Comparison of ENCODE assay signal across 1 cellular context in genomic region chr14:52729925-52730707, GRCh38.
TF ChIP-seq lines count a peak whose summit lies in the region.

STYX (plus strand) TSS chr14:52730166; CDS start chr14:52730475, 309 bp downstream.

TF ChIP-seq in HepG2, 621 proteins besides CTCF, POLR2A, EP300 and RAD21 (continued from another document and continues in another):
- TF ChIP-seq, protein P1, sequence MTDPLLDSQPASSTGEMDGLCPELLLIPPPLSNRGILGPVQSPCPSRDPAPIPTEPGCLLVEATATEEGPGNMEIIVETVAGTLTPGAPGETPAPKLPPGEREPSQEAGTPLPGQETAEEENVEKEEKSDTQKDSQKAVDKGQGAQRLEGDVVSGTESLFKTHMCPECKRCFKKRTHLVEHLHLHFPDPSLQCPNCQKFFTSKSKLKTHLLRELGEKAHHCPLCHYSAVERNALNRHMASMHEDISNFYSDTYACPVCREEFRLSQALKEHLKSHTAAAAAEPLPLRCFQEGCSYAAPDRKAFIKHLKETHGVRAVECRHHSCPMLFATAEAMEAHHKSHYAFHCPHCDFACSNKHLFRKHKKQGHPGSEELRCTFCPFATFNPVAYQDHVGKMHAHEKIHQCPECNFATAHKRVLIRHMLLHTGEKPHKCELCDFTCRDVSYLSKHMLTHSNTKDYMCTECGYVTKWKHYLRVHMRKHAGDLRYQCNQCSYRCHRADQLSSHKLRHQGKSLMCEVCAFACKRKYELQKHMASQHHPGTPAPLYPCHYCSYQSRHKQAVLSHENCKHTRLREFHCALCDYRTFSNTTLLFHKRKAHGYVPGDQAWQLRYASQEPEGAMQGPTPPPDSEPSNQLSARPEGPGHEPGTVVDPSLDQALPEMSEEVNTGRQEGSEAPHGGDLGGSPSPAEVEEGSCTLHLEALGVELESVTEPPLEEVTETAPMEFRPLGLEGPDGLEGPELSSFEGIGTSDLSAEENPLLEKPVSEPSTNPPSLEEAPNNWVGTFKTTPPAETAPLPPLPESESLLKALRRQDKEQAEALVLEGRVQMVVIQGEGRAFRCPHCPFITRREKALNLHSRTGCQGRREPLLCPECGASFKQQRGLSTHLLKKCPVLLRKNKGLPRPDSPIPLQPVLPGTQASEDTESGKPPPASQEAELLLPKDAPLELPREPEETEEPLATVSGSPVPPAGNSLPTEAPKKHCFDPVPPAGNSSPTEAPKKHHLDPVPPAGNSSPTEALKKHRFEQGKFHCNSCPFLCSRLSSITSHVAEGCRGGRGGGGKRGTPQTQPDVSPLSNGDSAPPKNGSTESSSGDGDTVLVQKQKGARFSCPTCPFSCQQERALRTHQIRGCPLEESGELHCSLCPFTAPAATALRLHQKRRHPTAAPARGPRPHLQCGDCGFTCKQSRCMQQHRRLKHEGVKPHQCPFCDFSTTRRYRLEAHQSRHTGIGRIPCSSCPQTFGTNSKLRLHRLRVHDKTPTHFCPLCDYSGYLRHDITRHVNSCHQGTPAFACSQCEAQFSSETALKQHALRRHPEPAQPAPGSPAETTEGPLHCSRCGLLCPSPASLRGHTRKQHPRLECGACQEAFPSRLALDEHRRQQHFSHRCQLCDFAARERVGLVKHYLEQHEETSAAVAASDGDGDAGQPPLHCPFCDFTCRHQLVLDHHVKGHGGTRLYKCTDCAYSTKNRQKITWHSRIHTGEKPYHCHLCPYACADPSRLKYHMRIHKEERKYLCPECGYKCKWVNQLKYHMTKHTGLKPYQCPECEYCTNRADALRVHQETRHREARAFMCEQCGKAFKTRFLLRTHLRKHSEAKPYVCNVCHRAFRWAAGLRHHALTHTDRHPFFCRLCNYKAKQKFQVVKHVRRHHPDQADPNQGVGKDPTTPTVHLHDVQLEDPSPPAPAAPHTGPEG (CRISPR knock-in tag; IDR thresholded peaks at IDR 0.05), result 0 out of 2 replicates have a peak, but pooled peaks have one; percentile 34
- TF ChIP-seq PHF8 (CRISPR knock-in tag; IDR thresholded peaks at IDR 0.05) (peak; percentile 82), THAP11 (CRISPR knock-in tag; IDR thresholded peaks at IDR 0.05) (no peak; the same call in 1 of the 2 replicates), ZNF34 (CRISPR knock-in tag; IDR thresholded peaks at IDR 0.05; ENCODE audit: borderline replicate concordance) (0 out of 2 replicates have a peak, but pooled peaks have one; percentile 31), MTA1 (CRISPR knock-in tag; IDR thresholded peaks at IDR 0.05; ENCODE audit: borderline replicate concordance) (peak; percentile 48; the same call in 1 of the 2 replicates), ZNF124 (CRISPR knock-in tag; IDR thresholded peaks at IDR 0.05) (peak; percentile 42; the same call in 1 of the 2 replicates), EHMT2 (IDR thresholded peaks at IDR 0.05; ENCODE audit: borderline replicate concordance, low read depth, low read length) (no peak), PLRG1 (conservative IDR thresholded peaks at IDR 0.05) (no peak), ZNF333 (CRISPR knock-in tag; IDR thresholded peaks at IDR 0.05; ENCODE audit: borderline replicate concordance) (0 out of 2 replicates have a peak, but pooled peaks have one; percentile 66), POLR2AphosphoS5 (IDR thresholded peaks at IDR 0.05; ENCODE audit: low read depth, low read length) (peak; percentile 79), EZH2 (conservative IDR thresholded peaks at IDR 0.05; ENCODE audit: low read depth, low read length) (no peak), ZNF687 (CRISPR knock-in tag; IDR thresholded peaks at IDR 0.05) (peak; percentile 81), PBX2 (CRISPR knock-in tag; IDR thresholded peaks at IDR 0.05) (no peak), HNRNPL (IDR thresholded peaks at IDR 0.05; ENCODE audit: low read depth, low read length) (0 out of 2 replicates have a peak, but pooled peaks have one; percentile 37), ZNF546 (CRISPR knock-in tag; conservative IDR thresholded peaks at IDR 0.05) (peak; percentile 41; the same call in 1 of the 2 replicates), MZF1 (CRISPR knock-in tag; IDR thresholded peaks at IDR 0.05; ENCODE audit: borderline replicate concordance) (no peak), LBX2 (CRISPR knock-in tag; IDR thresholded peaks at IDR 0.05; ENCODE audit: borderline replicate concordance) (peak; percentile 69; the same call in 1 of the 2 replicates), ZNF589 (CRISPR knock-in tag; conservative IDR thresholded peaks at IDR 0.05) (no peak), ZNF788 (CRISPR knock-in tag; IDR thresholded peaks at IDR 0.05; ENCODE audit: borderline replicate concordance) (peak; percentile 77; the same call in 1 of the 2 replicates), ZFP36L2 (CRISPR knock-in tag; IDR thresholded peaks at IDR 0.05) (no peak), CREB1 (IDR thresholded peaks at IDR 0.05) (peak; percentile 56; the same call in 1 of the 2 replicates), CREB1 (CRISPR knock-in tag; IDR thresholded peaks at IDR 0.05) (no peak), ZSCAN21 (CRISPR knock-in tag; IDR thresholded peaks at IDR 0.05; ENCODE audit: borderline replicate concordance) (peak; percentile 56; the same call in 1 of the 2 replicates), MLXIP (CRISPR knock-in tag; IDR thresholded peaks at IDR 0.05; ENCODE audit: borderline replicate concordance) (no peak; the same call in 1 of the 2 replicates), ZNF431 (CRISPR knock-in tag; IDR thresholded peaks at IDR 0.05; ENCODE audit: borderline replicate concordance, low read depth) (peak; percentile 59; the same call in 1 of the 2 replicates), AGO2 (optimal IDR thresholded peaks at IDR 0.05; ENCODE audit: low read depth, low read length) (peak; percentile 72), AKAP8 (CRISPR knock-in tag; IDR thresholded peaks at IDR 0.05) (0 out of 2 replicates have a peak, but pooled peaks have one; percentile 32), MYC (CRISPR knock-in tag; IDR thresholded peaks at IDR 0.05; ENCODE audit: borderline replicate concordance) (peak; percentile 56), GABPB1 (CRISPR knock-in tag; IDR thresholded peaks at IDR 0.05) (peak; percentile 83), ZNF232 (CRISPR knock-in tag; IDR thresholded peaks at IDR 0.05; ENCODE audit: borderline replicate concordance) (peak; percentile 16; the same call in 1 of the 2 replicates), ZNF224 (CRISPR knock-in tag; IDR thresholded peaks at IDR 0.05) (no peak), SATB2 (CRISPR knock-in tag; IDR thresholded peaks at IDR 0.05) (0 out of 2 replicates have a peak, but pooled peaks have one; percentile 32), ZBTB38 (CRISPR knock-in tag; IDR thresholded peaks at IDR 0.05) (peak; percentile 73), ZNF780A (CRISPR knock-in tag; IDR thresholded peaks at IDR 0.05) (no peak), TAF15 (IDR thresholded peaks at IDR 0.05; ENCODE audit: low read depth, low read length, poor library complexity, severe bottlenecking) (peak; percentile 17)
- TF ChIP-seq, protein P2, sequence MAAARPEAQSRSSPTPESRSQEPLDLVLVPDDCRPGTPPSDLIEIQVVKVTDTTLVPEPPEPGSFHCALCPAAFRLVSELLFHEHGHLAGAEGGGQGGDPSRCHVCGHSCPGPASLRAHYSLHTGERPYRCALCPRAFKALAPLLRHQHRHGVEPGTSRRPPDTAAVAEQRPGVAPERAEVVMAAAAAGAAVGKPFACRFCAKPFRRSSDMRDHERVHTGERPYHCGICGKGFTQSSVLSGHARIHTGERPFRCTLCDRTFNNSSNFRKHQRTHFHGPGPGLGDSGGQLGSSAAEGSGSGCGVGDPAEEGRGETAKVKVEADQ (CRISPR knock-in tag; IDR thresholded peaks at IDR 0.05; ENCODE audit: borderline replicate concordance), result peak; percentile 64; the same call in 1 of the 2 replicates
- TF ChIP-seq, protein P3, sequence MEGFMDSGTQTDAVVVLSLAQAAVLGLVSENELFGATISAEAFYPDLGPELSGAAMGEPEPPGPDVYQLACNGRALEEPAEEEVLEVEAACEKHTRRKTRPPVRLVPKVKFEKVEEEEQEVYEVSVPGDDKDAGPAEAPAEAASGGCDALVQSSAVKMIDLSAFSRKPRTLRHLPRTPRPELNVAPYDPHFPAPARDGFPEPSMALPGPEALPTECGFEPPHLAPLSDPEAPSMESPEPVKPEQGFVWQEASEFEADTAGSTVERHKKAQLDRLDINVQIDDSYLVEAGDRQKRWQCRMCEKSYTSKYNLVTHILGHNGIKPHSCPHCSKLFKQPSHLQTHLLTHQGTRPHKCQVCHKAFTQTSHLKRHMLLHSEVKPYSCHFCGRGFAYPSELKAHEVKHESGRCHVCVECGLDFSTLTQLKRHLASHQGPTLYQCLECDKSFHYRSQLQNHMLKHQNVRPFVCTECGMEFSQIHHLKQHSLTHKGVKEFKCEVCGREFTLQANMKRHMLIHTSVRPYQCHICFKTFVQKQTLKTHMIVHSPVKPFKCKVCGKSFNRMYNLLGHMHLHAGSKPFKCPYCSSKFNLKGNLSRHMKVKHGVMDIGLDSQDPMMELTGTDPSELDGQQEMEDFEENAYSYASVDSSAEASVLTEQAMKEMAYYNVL (CRISPR knock-in tag; IDR thresholded peaks at IDR 0.05; ENCODE audit: borderline replicate concordance), result peak; percentile 48; the same call in 1 of the 2 replicates
- TF ChIP-seq, protein P4, sequence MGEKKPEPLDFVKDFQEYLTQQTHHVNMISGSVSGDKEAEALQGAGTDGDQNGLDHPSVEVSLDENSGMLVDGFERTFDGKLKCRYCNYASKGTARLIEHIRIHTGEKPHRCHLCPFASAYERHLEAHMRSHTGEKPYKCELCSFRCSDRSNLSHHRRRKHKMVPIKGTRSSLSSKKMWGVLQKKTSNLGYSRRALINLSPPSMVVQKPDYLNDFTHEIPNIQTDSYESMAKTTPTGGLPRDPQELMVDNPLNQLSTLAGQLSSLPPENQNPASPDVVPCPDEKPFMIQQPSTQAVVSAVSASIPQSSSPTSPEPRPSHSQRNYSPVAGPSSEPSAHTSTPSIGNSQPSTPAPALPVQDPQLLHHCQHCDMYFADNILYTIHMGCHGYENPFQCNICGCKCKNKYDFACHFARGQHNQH (CRISPR knock-in tag; IDR thresholded peaks at IDR 0.05), result peak; percentile 48
